In the genomic region with DNA sequence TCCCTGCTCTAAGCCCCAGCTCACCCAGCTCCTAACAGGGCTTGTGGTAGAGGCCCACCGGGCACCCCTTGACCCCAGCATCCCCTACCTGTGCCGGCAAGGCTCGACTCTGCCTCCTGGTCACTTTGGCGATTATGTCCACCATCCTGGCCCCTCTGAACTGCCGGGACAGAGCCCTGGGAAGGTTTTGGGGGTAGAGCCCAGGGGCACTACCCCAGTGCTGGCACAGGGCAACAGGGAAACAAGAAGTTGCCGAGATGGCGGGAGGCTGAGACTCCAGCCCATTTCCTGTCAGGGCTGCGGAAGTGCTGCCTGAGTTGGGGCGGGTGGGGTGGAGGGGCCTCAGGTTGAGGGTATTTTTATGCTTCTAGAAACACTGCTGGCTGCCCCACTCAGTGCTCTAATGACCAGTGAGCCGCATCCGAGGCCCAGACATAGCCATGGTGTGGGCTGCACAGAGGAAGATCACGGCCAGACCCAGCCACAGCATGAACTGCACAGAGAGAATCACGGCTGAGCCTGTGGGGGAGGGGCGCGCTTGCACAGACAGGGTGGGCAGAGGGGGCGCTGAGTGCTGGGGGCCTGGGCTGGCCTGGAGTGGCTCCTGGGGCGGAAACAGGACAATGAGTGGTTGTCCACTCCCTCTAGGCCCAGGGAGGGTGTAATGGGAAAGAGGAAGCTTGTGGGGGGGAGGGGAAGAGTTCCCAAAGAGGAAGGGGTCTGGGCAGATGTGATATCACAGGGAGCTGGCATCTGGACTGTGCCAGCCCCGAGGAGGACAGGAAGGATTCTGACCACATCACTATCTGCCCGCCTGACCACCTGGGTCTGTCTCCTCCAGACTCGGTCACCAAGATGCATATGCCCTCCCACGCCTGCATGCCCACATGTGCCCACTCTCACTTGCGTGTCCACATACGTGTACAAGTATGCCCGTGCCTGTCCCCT, we compare ENCODE assay signal across 8 cellular contexts. TPM values are rescaled to one million over a fixed set of nuclear protein-coding genes. Genes with fewer than 3 reads are reported as not detected.
DNase-seq lines count a peak whose midpoint lies in the region; FAIRE-seq and TF ChIP-seq lines count a peak whose summit lies in the region.

No MANE protein-coding gene starts in this region.

- H3K4me1 ChIP-seq in Peyer's patch (peaks cover 24 to 89% (median 49%) of the 10 kb centered on the region in 4 donors), mucosa of rectum (ENCODE audit: control insufficient read depth in 2 of 2, insufficient read depth in 2 of 2, low read length in 2 of 2) (peaks cover 87 to 92% of the 10 kb centered on the region in 2 donors), thyroid gland (peaks cover 34 to 70% of the 10 kb centered on the region in 2 donors)

- peak; percentile 64; the same call in 1 of the 2 replicates for TF ChIP-seq POLR2A in GM12892 (IDR thresholded peaks at IDR 0.05; ENCODE audit: low read depth, low read length)
- TF ChIP-seq POLR2A in Peyer's patch (IDR thresholded peaks at IDR 0.05) = no peak
- TF ChIP-seq POLR2A in thyroid gland (IDR thresholded peaks at IDR 0.05) = no peak

- DNase-seq in GM12892 (ENCODE audit: insufficient read length) (peak; percentile 86), Peyer's patch (peak; percentile 55 to 84 (median 83)), thyroid gland (peak; percentile 51 to 53), glutamatergic neuron (no peak), NCI-H510A treated with DMSO at 0.1 percent for 48 hours (lab: John Stamatoyannopoulos, UW) (no peak), ureter (ENCODE audit: low spot score) (no peak)
- peak; percentile 62 for DNase-seq in activated naive CD4-positive, alpha-beta T cell treated with anti-CD3 and anti-CD28 coated beads, Interleukin-2, amount 50 U/mL, for 16 hours

- H3K36me3 ChIP-seq in Peyer's patch (peaks cover 0 to 5% (median 0%) of the 10 kb centered on the region in 3 donors), mucosa of rectum (ENCODE audit: control insufficient read depth in 2 of 2, insufficient read depth in 2 of 2, low read length in 2 of 2) (peaks cover 0 to 4% of the 10 kb centered on the region in 2 donors), thyroid gland (no peaks in the 10 kb centered on the region)

- peaks cover 3% of the 10 kb centered on the region for H3K27me3 Mint-ChIP-seq in glutamatergic neuron (ENCODE audit: unreplicated experiment)

- intact Hi-C loops in thyroid gland (cut with DNase I) = no loop called here

- no peak overlapping the region for H3K4me3 Mint-ChIP-seq in glutamatergic neuron (ENCODE audit: unreplicated experiment)

- H3K9me3 Mint-ChIP-seq in glutamatergic neuron (ENCODE audit: unreplicated experiment) = peaks cover 5% of the 10 kb centered on the region

- no peak overlapping the region for H3K27ac Mint-ChIP-seq in glutamatergic neuron (ENCODE audit: unreplicated experiment)

- H3K4me3 ChIP-seq in Peyer's patch = peak overlapping the region; percentile 44 to 79 (median 52)
- peak overlapping the region; percentile 37 to 76 for H3K4me3 ChIP-seq in mucosa of rectum (ENCODE audit: low read length in 2 of 2)
- H3K4me3 ChIP-seq in thyroid gland (replicated peaks in 1 of 3) = peak overlapping the region in 1 of 3 donors; percentile 17

- H3K27me3 ChIP-seq in Peyer's patch = no peaks in the 10 kb centered on the region
- no peaks in the 10 kb centered on the region for H3K27me3 ChIP-seq in mucosa of rectum (ENCODE audit: control insufficient read depth in 2 of 2, insufficient read depth in 2 of 2, low read length in 2 of 2)
- no peaks in the 10 kb centered on the region for H3K27me3 ChIP-seq in thyroid gland

- H3K9me3 ChIP-seq in Peyer's patch (no peaks in the 10 kb centered on the region), mucosa of rectum (ENCODE audit: control insufficient read depth in 2 of 2, low read length in 2 of 2) (no peaks in the 10 kb centered on the region), thyroid gland (no peaks in the 10 kb centered on the region)

- FAIRE-seq in GM12892 (lab: Jason Lieb, UNC) = peak; percentile 88

- WGBS in thyroid gland, 2 donors = 43 to 52% methylated on average over 16 to 23 of the region's 24 CpGs

- no peak for TF ChIP-seq CTCF in Peyer's patch (IDR thresholded peaks at IDR 0.05)
- TF ChIP-seq CTCF in thyroid gland (IDR thresholded peaks at IDR 0.05) = no peak
- TF ChIP-seq CTCF in glutamatergic neuron (IDR thresholded peaks at IDR 0.05; ENCODE audit: partially characterized antibody, unreplicated experiment) = no peak

- H3K27ac ChIP-seq in Peyer's patch (peak overlapping the region; percentile 89 to 97 (median 92)), mucosa of rectum (ENCODE audit: low read depth in 2 of 2, low read length in 2 of 2) (peak overlapping the region; percentile 89 to 94), thyroid gland (peak overlapping the region in 2 of 3 donors; percentile 58 to 63)

- peaks cover 20% of the 10 kb centered on the region for H3K4me1 Mint-ChIP-seq in glutamatergic neuron (ENCODE audit: low read depth, unreplicated experiment)

- peak overlapping the region; percentile 61 to 70 for H3K9ac ChIP-seq in mucosa of rectum (ENCODE audit: low read depth in 1 of 2, low read length in 2 of 2)

- H3K36me3 Mint-ChIP-seq in glutamatergic neuron (ENCODE audit: unreplicated experiment) = no peaks in the 10 kb centered on the region

RNA-seq across cellular contexts. Expression of a gene that starts 22.3 kb away (rescaled TPM):
- polyA plus RNA-seq in GM12892 (2012; ENCODE audit: missing spikeins) = 10.4 TPM
- 100 to 1,000 TPM; 112 to 385 (median 258) TPM for total RNA-seq in Peyer's patch
- 10 to 100 TPM; 31.5 to 38.6 (median 33.1) TPM for total RNA-seq in thyroid gland
- total RNA-seq in glutamatergic neuron (ENCODE audit: unreplicated experiment) = 3.5 TPM
- total RNA-seq in ureter = 100 TPM

Comparison
In these comparisons a context has a peak if more than half of its experiments do, and no peak if none do; other contexts are left out.
1. DNase-seq: peak in GM12892 (single experiment), Peyer's patch (3 of 3), activated naive CD4-positive, alpha-beta T cell treated with anti-CD3 and anti-CD28 coated beads, Interleukin-2, amount 50 U/mL, for 16 hours (single experiment) and thyroid gland (2 of 2); none in glutamatergic neuron (single experiment), NCI-H510A treated with DMSO at 0.1 percent for 48 hours (single experiment) and ureter (single experiment).
2. Peak in every context shown above with its lines, with median percentiles within 50 percentile points of each other: H3K27ac ChIP-seq.